Comparison of ENCODE assay signal across 20 cellular contexts in the genomic region with DNA sequence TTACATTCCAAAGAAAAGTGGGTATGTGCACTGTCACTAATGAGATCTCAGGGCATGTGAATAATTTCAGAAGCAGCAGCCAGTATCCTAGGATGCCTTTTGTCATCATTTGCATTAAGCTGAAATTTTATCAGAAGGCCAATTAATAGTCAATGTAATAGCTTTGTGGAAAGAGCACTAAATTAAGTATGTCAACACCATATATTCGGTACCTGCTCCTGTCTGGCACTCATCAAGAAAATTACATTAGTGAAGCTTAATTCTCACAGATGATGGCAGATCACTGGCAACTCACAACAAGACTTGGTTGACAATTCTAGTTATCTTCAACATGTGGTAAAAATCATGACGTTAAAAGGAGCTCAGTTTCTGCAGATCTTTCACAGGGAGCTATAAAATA.
DNase-seq lines count a peak whose midpoint lies in the region; ATAC-seq and TF ChIP-seq lines count a peak whose summit lies in the region.
"Had no signal": no experiment of that assay in that cellular context is flagged by ENCODE, and none has a peak within 500 bp of the region (broad histone marks: within the 10 kb centered on the region; RNA-seq: fewer than 3 reads in every experiment).

No MANE protein-coding gene starts in this region.

- POLR2A ChIA-PET in SK-N-SH (lab: Yijun Ruan, JAX): interaction anchor here (0.5 kb wide), 1 partner anchor 48 kb away, joined by 3 read pairs; no protein-coding TSS in a partner anchor

- TF ChIP-seq CTCF in SK-N-SH (IDR thresholded peaks at IDR 0.05): no peak

- H3K9me2 ChIP-seq in SK-N-SH: no peaks in the 10 kb centered on the region

- DNase-seq in NCI-H748 (lab: John Stamatoyannopoulos, UW; ENCODE audit: unreplicated experiment) (peak; percentile 20), NCI-H748 treated with DMSO at 0.1 percent for 48 hours (lab: John Stamatoyannopoulos, UW) (no peak), NCI-H526 treated with DMSO at 0.1 percent for 48 hours (lab: John Stamatoyannopoulos, UW) (peak; percentile 13), SK-N-SH (peak; percentile 10), GOT3 (lab: John Stamatoyannopoulos, UW) (no peak)
- DNase-seq: 8988T; ACHN; AML-193; BE2C; Calu3; CD4-positive, alpha-beta memory T cell; COR-L47; DMS79 treated with DMSO at 0.1 percent for 48 hours; GF-D8; GM23248; H9 had no signal

- H3K4me3 ChIP-seq in SK-N-SH (ENCODE audit: low read depth in 2 of 2, low read length in 1 of 2): no peak overlapping the region
- H3K4me3 ChIP-seq: A549; BLaER1 treated with 17β-estradiol and CSF1 and Interleukin-3, amounts not matched to agents 10 nM and 100 nM; GM23248 had no signal

- CTCF ChIA-PET in SK-N-SH (lab: Yijun Ruan, JAX): interaction anchor here (0.8 to 1.7 kb wide), 9 partner anchors 20 to 1351 kb away, joined by 3 to 4 read pairs (median 3); no protein-coding TSS in a partner anchor

- H3K4me1 ChIP-seq in SK-N-SH (ENCODE audit: control insufficient read depth in 1 of 2, insufficient read depth in 2 of 2, low read depth in 1 of 2, low read length in 1 of 2): peaks cover 0 to 4% of the 10 kb centered on the region in 2 experiments; a peak in 2 of 4 replicates

- peaks cover 5% of the 10 kb centered on the region; the same call in 1 of the 2 replicates for H3K79me2 ChIP-seq in SK-N-SH (ENCODE audit: insufficient read depth)

- H3K4me2 ChIP-seq in SK-N-SH: no peak overlapping the region
- H3K4me2 ChIP-seq: A549; BLaER1 treated with 17β-estradiol and CSF1 and Interleukin-3, amounts not matched to agents 10 nM and 100 nM had no signal

- 51% methylated on average over 2 of the region's 2 CpGs for WGBS in SK-N-SH (ENCODE audit: low lambda C conversion rate)

- H3K9ac ChIP-seq in SK-N-SH: no peak overlapping the region
- H3K9ac ChIP-seq: BLaER1 treated with 17β-estradiol and CSF1 and Interleukin-3, amounts not matched to agents 10 nM and 100 nM; GM23248 had no signal

- ATAC-seq in HG03521 (IDR thresholded peaks at IDR 0.05; ENCODE audit: unreplicated experiment): no peak
- ATAC-seq: A549, HCT116 had no signal

- no peaks in the 10 kb centered on the region for H4K20me1 ChIP-seq in SK-N-SH (ENCODE audit: insufficient read depth)
- H4K20me1 ChIP-seq: BLaER1 treated with 17β-estradiol and CSF1 and Interleukin-3, amounts not matched to agents 10 nM and 100 nM had no signal

- TF ChIP-seq RAD21 in SK-N-SH (IDR thresholded peaks at IDR 0.05; ENCODE audit: low read length): no peak

- H3F3A ChIP-seq in SK-N-SH (replicated peaks; ENCODE audit: insufficient read depth): peaks cover 5% of the 10 kb centered on the region

- H3K27me3 ChIP-seq in SK-N-SH (ENCODE audit: insufficient read depth): no peaks in the 10 kb centered on the region
- H3K27me3 ChIP-seq: BE2C; BLaER1 treated with 17β-estradiol and CSF1 and Interleukin-3, amounts not matched to agents 10 nM and 100 nM had no signal

- H3K27ac ChIP-seq in SK-N-SH (ENCODE audit: low read depth in 2 of 2, low read length in 1 of 2): no peak overlapping the region
- H3K27ac ChIP-seq: A549; BLaER1 treated with 17β-estradiol and CSF1 and Interleukin-3, amounts not matched to agents 10 nM and 100 nM; GM23248 had no signal

- peak in 1 of 2 experiments; percentile 32; a peak in 1 of 4 replicates for TF ChIP-seq EP300 in SK-N-SH (IDR thresholded peaks at IDR 0.05; ENCODE audit: borderline replicate concordance in 1 of 2, low read depth in 1 of 2, low read length in 1 of 2)

- no peak overlapping the region for H2AFZ ChIP-seq in SK-N-SH (ENCODE audit: low read depth)
- H2AFZ ChIP-seq: GM23248 had no signal

- H3K9me3 ChIP-seq in SK-N-SH: no peaks in the 10 kb centered on the region
- H3K9me3 ChIP-seq: A549; BE2C; BLaER1 treated with 17β-estradiol and CSF1 and Interleukin-3, amounts not matched to agents 10 nM and 100 nM had no signal

- H3K36me3 ChIP-seq in SK-N-SH (replicated peaks in 1 of 2; ENCODE audit: control insufficient read depth in 1 of 2, insufficient read depth in 2 of 2, low read length in 1 of 2): peaks cover 0 to 3% of the 10 kb centered on the region in 2 experiments
- H3K36me3 ChIP-seq: BE2C; BLaER1 treated with 17β-estradiol and CSF1 and Interleukin-3, amounts not matched to agents 10 nM and 100 nM had no signal

TF ChIP-seq in SK-N-SH, 30 proteins besides CTCF, POLR2A, EP300 and RAD21:
- TF ChIP-seq GATA2 (CRISPR knock-in tag; IDR thresholded peaks at IDR 0.05): peak; percentile 34; the same call in 1 of the 2 replicates
- no peak for TF ChIP-seq NRF1 (IDR thresholded peaks at IDR 0.05; ENCODE audit: low read depth, low read length)
- peak; percentile 67 for TF ChIP-seq RCOR1 (IDR thresholded peaks at IDR 0.05; ENCODE audit: low read length)
- TF ChIP-seq, protein P1, sequence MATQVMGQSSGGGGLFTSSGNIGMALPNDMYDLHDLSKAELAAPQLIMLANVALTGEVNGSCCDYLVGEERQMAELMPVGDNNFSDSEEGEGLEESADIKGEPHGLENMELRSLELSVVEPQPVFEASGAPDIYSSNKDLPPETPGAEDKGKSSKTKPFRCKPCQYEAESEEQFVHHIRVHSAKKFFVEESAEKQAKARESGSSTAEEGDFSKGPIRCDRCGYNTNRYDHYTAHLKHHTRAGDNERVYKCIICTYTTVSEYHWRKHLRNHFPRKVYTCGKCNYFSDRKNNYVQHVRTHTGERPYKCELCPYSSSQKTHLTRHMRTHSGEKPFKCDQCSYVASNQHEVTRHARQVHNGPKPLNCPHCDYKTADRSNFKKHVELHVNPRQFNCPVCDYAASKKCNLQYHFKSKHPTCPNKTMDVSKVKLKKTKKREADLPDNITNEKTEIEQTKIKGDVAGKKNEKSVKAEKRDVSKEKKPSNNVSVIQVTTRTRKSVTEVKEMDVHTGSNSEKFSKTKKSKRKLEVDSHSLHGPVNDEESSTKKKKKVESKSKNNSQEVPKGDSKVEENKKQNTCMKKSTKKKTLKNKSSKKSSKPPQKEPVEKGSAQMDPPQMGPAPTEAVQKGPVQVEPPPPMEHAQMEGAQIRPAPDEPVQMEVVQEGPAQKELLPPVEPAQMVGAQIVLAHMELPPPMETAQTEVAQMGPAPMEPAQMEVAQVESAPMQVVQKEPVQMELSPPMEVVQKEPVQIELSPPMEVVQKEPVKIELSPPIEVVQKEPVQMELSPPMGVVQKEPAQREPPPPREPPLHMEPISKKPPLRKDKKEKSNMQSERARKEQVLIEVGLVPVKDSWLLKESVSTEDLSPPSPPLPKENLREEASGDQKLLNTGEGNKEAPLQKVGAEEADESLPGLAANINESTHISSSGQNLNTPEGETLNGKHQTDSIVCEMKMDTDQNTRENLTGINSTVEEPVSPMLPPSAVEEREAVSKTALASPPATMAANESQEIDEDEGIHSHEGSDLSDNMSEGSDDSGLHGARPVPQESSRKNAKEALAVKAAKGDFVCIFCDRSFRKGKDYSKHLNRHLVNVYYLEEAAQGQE (IDR thresholded peaks at IDR 0.05; ENCODE audit: low read depth, low read length): no peak
- TF ChIP-seq, protein P2, sequence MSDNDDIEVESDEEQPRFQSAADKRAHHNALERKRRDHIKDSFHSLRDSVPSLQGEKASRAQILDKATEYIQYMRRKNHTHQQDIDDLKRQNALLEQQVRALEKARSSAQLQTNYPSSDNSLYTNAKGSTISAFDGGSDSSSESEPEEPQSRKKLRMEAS (IDR thresholded peaks at IDR 0.05; ENCODE audit: low read depth): no peak

Comparison
In these comparisons a context has a peak if more than half of its experiments do, and no peak if none do; other contexts are left out.
1. DNase-seq: peak in NCI-H748 (single experiment), NCI-H526 treated with DMSO at 0.1 percent for 48 hours (single experiment) and SK-N-SH (single experiment); none in NCI-H748 treated with DMSO at 0.1 percent for 48 hours (single experiment) and GOT3 (single experiment).